8 cellular contexts compared by ENCODE assay signal in the genomic region with DNA sequence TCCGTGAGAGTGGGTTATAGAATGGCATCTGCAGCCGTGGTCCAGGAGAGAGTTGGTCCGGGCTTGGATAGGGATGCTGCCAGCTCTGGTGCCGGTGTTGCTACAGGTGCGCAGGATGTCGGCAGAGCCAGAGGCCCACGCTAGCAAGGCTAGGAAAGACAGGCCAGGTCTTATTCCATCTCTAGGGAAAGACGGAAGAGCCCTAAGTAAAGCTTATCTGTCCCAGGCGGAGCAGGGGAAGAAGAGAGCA. TPM values are rescaled to one million over a fixed set of nuclear protein-coding genes. Genes with fewer than 3 reads are reported as not detected.
DNase-seq lines count a peak whose midpoint lies in the region; ATAC-seq and TF ChIP-seq lines count a peak whose summit lies in the region.

No MANE protein-coding gene starts in this region.

- POLR2A ChIA-PET in HCT116 (lab: Charles Lee): interaction anchor here (0.8 to 3.5 kb wide), 9 partner anchors 9 to 107 kb away, joined by 3 to 32 read pairs (median 4); a partner anchor contains a TSS
- POLR2A ChIA-PET in activated CD4-positive, alpha-beta memory T cell treated with anti-CD3 and anti-CD28 coated beads, Interleukin-2, amount 10 ng/mL, durations not matched to agents 7 days and 5 days (lab: Charles Lee): interaction anchor here (1.0 to 21.4 kb wide), 21 partner anchors 9 to 296 kb away, joined by 3 to 652 read pairs (median 8); a partner anchor contains a TSS

- H3K27ac ChIP-seq in CD4-positive, CD25-positive, alpha-beta regulatory T cell (ENCODE audit: insufficient read depth, low read length, poor library complexity, severe bottlenecking): peak overlapping the region; percentile 67
- H3K27ac ChIP-seq in HCT116 (ENCODE audit: low read depth, low read length): peak overlapping the region; percentile 72
- peak overlapping the region; percentile 93 for H3K27ac ChIP-seq in suprapubic skin

- no peak for ATAC-seq in CD4-positive, CD25-positive, alpha-beta regulatory T cell (ENCODE audit: low read depth in 2 of 2)
- no peak for ATAC-seq in HCT116
- no peak for ATAC-seq in HG03039 (IDR thresholded peaks at IDR 0.05; ENCODE audit: unreplicated experiment)

- TF ChIP-seq POLR2A in HCT116 (IDR thresholded peaks at IDR 0.05; ENCODE audit: borderline replicate concordance, extremely low read depth, insufficient read depth, insufficient read length) (no peak), suprapubic skin (IDR thresholded peaks at IDR 0.05) (no peak)

- no peaks in the 10 kb centered on the region for H3K9me2 ChIP-seq in HCT116 (ENCODE audit: insufficient read depth)

- peaks cover 16 to 70% (median 48%) of the 10 kb centered on the region in 4 donors for H3K4me1 Mint-ChIP-seq in CD4-positive, CD25-positive, alpha-beta regulatory T cell
- H3K4me1 Mint-ChIP-seq in activated CD4-positive, alpha-beta memory T cell treated with anti-CD3 and anti-CD28 coated beads, Interleukin-2, amount 10 ng/mL, durations not matched to agents 7 days and 5 days: peaks cover 52% of the 10 kb centered on the region
- peaks cover 35 to 46% of the 10 kb centered on the region in 2 donors for H3K4me1 Mint-ChIP-seq in immature natural killer cell

- H3K36me3 ChIP-seq in CD4-positive, CD25-positive, alpha-beta regulatory T cell (ENCODE audit: control insufficient read depth, insufficient read depth, low read length): peaks cover 16% of the 10 kb centered on the region
- H3K36me3 ChIP-seq in HCT116 (ENCODE audit: control insufficient read depth in 1 of 2, insufficient read depth in 2 of 2, low read length in 2 of 2): peaks cover 16 to 21% of the 10 kb centered on the region in 2 experiments
- peaks cover 22% of the 10 kb centered on the region for H3K36me3 ChIP-seq in suprapubic skin

- DNase-seq in CD4-positive, CD25-positive, alpha-beta regulatory T cell: no peak
- no peak for DNase-seq in HCT116 (ENCODE audit: low read depth, low spot score)
- no peak for DNase-seq in activated CD4-positive, alpha-beta memory T cell treated with anti-CD3 and anti-CD28 coated beads, Interleukin-2, amount 10 ng/mL, durations not matched to agents 7 days and 5 days
- DNase-seq in immature natural killer cell: no peak
- DNase-seq in suprapubic skin (ENCODE audit: low spot score in 2 of 2): no peak
- no peak for DNase-seq in SW480 (ENCODE audit: low spot score)
- DNase-seq in NCI-H2107 (lab: John Stamatoyannopoulos, UW): no peak

- H3K9ac ChIP-seq in HCT116 (ENCODE audit: low read length): peak overlapping the region; percentile 89

- no TSS peak for BruUV-seq in HCT116 (replicated peaks; lab: Mats Ljungman, UMichigan)

- H3K4me2 ChIP-seq in HCT116 (ENCODE audit: low read length): peak overlapping the region; percentile 85

- TF ChIP-seq CTCF in HCT116 (IDR thresholded peaks at IDR 0.05 in 2 of 3, conservative IDR thresholded peaks at IDR 0.05 in 1 of 3; ENCODE audit: borderline replicate concordance in 1 of 3, insufficient read depth in 1 of 3, low read depth in 2 of 3, low read length in 2 of 3) (no peak), suprapubic skin (IDR thresholded peaks at IDR 0.05) (no peak)

- H3K4me3 ChIP-seq in CD4-positive, CD25-positive, alpha-beta regulatory T cell (ENCODE audit: low read depth, low read length): peak overlapping the region; percentile 29
- H3K4me3 ChIP-seq in HCT116 (replicated peaks in 1 of 2; ENCODE audit: low read depth in 1 of 2, low read length in 2 of 2): peak overlapping the region; percentile 71 to 94
- H3K4me3 ChIP-seq in suprapubic skin: peak overlapping the region; percentile 99

- H3K27ac Mint-ChIP-seq in CD4-positive, CD25-positive, alpha-beta regulatory T cell: peak overlapping the region; percentile 8 to 96 (median 93)
- H3K27ac Mint-ChIP-seq in activated CD4-positive, alpha-beta memory T cell treated with anti-CD3 and anti-CD28 coated beads, Interleukin-2, amount 10 ng/mL, durations not matched to agents 7 days and 5 days: peak overlapping the region; percentile 74
- peak overlapping the region; percentile 72 to 96 (median 90) for H3K27ac Mint-ChIP-seq in immature natural killer cell

- no peak overlapping the region for H2AFZ ChIP-seq in HCT116 (ENCODE audit: low read depth, low read length, poor library complexity, severe bottlenecking)

- H3K27me3 Mint-ChIP-seq in CD4-positive, CD25-positive, alpha-beta regulatory T cell: peaks cover 4% of the 10 kb centered on the region
- no peaks in the 10 kb centered on the region for H3K27me3 Mint-ChIP-seq in activated CD4-positive, alpha-beta memory T cell treated with anti-CD3 and anti-CD28 coated beads, Interleukin-2, amount 10 ng/mL, durations not matched to agents 7 days and 5 days
- H3K27me3 Mint-ChIP-seq in immature natural killer cell (ENCODE audit: low read depth in 3 of 3): peaks cover 1 to 6% (median 2%) of the 10 kb centered on the region in 3 donors

- CTCF ChIA-PET in HCT116 (lab: Charles Lee): interaction anchor here (0.9 to 1.4 kb wide), 5 partner anchors 21 to 77 kb away, joined by 3 to 7 read pairs (median 4); a partner anchor contains a TSS
- CTCF ChIA-PET in activated CD4-positive, alpha-beta memory T cell treated with anti-CD3 and anti-CD28 coated beads, Interleukin-2, amount 10 ng/mL, durations not matched to agents 7 days and 5 days (lab: Charles Lee): interaction anchor here (1.0 to 3.5 kb wide), 10 partner anchors 9 to 55 kb away, joined by 4 to 25 read pairs (median 6); a partner anchor contains a TSS

- H3K27me3 ChIP-seq in CD4-positive, CD25-positive, alpha-beta regulatory T cell (ENCODE audit: control insufficient read depth, insufficient read depth, low read length): no peaks in the 10 kb centered on the region
- H3K27me3 ChIP-seq in HCT116 (ENCODE audit: insufficient read depth, low read length) (no peaks in the 10 kb centered on the region), suprapubic skin (no peaks in the 10 kb centered on the region)

- H3K4me3 Mint-ChIP-seq in CD4-positive, CD25-positive, alpha-beta regulatory T cell: peak overlapping the region; percentile 91 to 98 (median 97)
- peak overlapping the region; percentile 93 for H3K4me3 Mint-ChIP-seq in activated CD4-positive, alpha-beta memory T cell treated with anti-CD3 and anti-CD28 coated beads, Interleukin-2, amount 10 ng/mL, durations not matched to agents 7 days and 5 days
- peak overlapping the region; percentile 90 to 93 (median 92) for H3K4me3 Mint-ChIP-seq in immature natural killer cell

- H3K4me1 ChIP-seq in CD4-positive, CD25-positive, alpha-beta regulatory T cell (ENCODE audit: control insufficient read depth, insufficient read depth, low read length, poor library complexity, severe bottlenecking): peaks cover 59% of the 10 kb centered on the region
- H3K4me1 ChIP-seq in HCT116 (ENCODE audit: control insufficient read depth in 1 of 2, insufficient read depth in 2 of 2, low read length in 2 of 2) (peaks cover 20 to 38% of the 10 kb centered on the region in 2 experiments), suprapubic skin (peaks cover 52% of the 10 kb centered on the region)

- intact Hi-C loops in HCT116 (cut with micrococcal nuclease): no loop called here

- WGBS in suprapubic skin: 7% methylated on average over 9 of the region's 9 CpGs

- TF ChIP-seq EP300 in suprapubic skin (IDR thresholded peaks at IDR 0.05): no peak

- no peaks in the 10 kb centered on the region for H3K9me3 ChIP-seq in CD4-positive, CD25-positive, alpha-beta regulatory T cell (ENCODE audit: control insufficient read depth in 2 of 2, low read length in 2 of 2)
- H3K9me3 ChIP-seq in HCT116 (ENCODE audit: control insufficient read depth in 1 of 2, insufficient read depth in 1 of 2, low read depth in 1 of 2, low read length in 2 of 2): no peaks in the 10 kb centered on the region
- no peaks in the 10 kb centered on the region for H3K9me3 ChIP-seq in suprapubic skin

- peaks cover 33% of the 10 kb centered on the region for H3K79me2 ChIP-seq in HCT116 (ENCODE audit: insufficient read depth, low read length)

- RAD21 ChIA-PET in HCT116 (lab: Charles Lee; ENCODE audit: low non-redundant PET in 1 of 2, low total read pairs in 2 of 2, uncharacterized antibody in 2 of 2, unreplicated experiment in 2 of 2): interaction anchor here in 1 of 2 experiments (1.2 to 1.5 kb wide), 2 partner anchors 11 to 21 kb away, joined by 4 to 5 read pairs; a partner anchor contains a TSS

- TF ChIP-seq RAD21 in HCT116 (IDR thresholded peaks at IDR 0.05; ENCODE audit: low read depth): no peak

- no peaks in the 10 kb centered on the region for H4K20me1 ChIP-seq in HCT116 (ENCODE audit: insufficient read depth)

- H3K9me3 Mint-ChIP-seq in CD4-positive, CD25-positive, alpha-beta regulatory T cell: peaks cover 0 to 1% (median 0%) of the 10 kb centered on the region in 7 donors
- no peaks in the 10 kb centered on the region for H3K9me3 Mint-ChIP-seq in activated CD4-positive, alpha-beta memory T cell treated with anti-CD3 and anti-CD28 coated beads, Interleukin-2, amount 10 ng/mL, durations not matched to agents 7 days and 5 days
- H3K9me3 Mint-ChIP-seq in immature natural killer cell: no peaks in the 10 kb centered on the region

- H3K36me3 Mint-ChIP-seq in CD4-positive, CD25-positive, alpha-beta regulatory T cell: peaks cover 18% of the 10 kb centered on the region
- H3K36me3 Mint-ChIP-seq in activated CD4-positive, alpha-beta memory T cell treated with anti-CD3 and anti-CD28 coated beads, Interleukin-2, amount 10 ng/mL, durations not matched to agents 7 days and 5 days (ENCODE audit: low read depth): peaks cover 37% of the 10 kb centered on the region
- H3K36me3 Mint-ChIP-seq in immature natural killer cell: peaks cover 3 to 26% (median 8%) of the 10 kb centered on the region in 3 donors

RNA-seq across cellular contexts. Expression of a gene that starts 0.5 kb away (rescaled TPM):
- 294 TPM for total RNA-seq in CD4-positive, CD25-positive, alpha-beta regulatory T cell
- 1,000 to 10,000 TPM in 1 of 4 donors, 100 to 1,000 TPM in 3; 698 to 1,230 (median 866) TPM for polyA plus RNA-seq in CD4-positive, CD25-positive, alpha-beta regulatory T cell
- total RNA-seq in HCT116 (2021; ENCODE audit: unreplicated experiment) (174 TPM), suprapubic skin (100 to 1,000 TPM in 2 of 4 donors, 10 to 100 TPM in 2; 72.3 to 113 (median 91.1) TPM)
- polyA plus RNA-seq in HCT116 (2012): 121 and 140 TPM in 2 replicates
- total RNA-seq in activated CD4-positive, alpha-beta memory T cell treated with anti-CD3 and anti-CD28 coated beads, Interleukin-2, amount 10 ng/mL, durations not matched to agents 7 days and 5 days: 100 to 1,000 TPM; 391 to 397 TPM
- 1,000 to 10,000 TPM; 1,115 to 1,243 (median 1,240) TPM for polyA plus RNA-seq in immature natural killer cell

RNA-seq across cellular contexts. Expression of a gene that starts 5.0 kb away (rescaled TPM):
- 1.1 TPM for total RNA-seq in CD4-positive, CD25-positive, alpha-beta regulatory T cell
- under 1 TPM in 3 of 4 donors, not detected in 1; 0.20 to 0.42 (median 0.24) TPM for polyA plus RNA-seq in CD4-positive, CD25-positive, alpha-beta regulatory T cell
- total RNA-seq in HCT116 (2021; ENCODE audit: unreplicated experiment): 0.81 TPM
- 0.26 and 0.62 TPM in 2 replicates for polyA plus RNA-seq in HCT116 (2012)
- 1 to 10 TPM; 1.3 to 1.4 TPM for total RNA-seq in activated CD4-positive, alpha-beta memory T cell treated with anti-CD3 and anti-CD28 coated beads, Interleukin-2, amount 10 ng/mL, durations not matched to agents 7 days and 5 days
- under 1 TPM; 0.28 to 0.90 (median 0.85) TPM for polyA plus RNA-seq in immature natural killer cell
- total RNA-seq in suprapubic skin: 1 to 10 TPM in 3 of 4 donors, not detected in 1; 1.7 to 3.4 (median 2.3) TPM

RNA-seq across cellular contexts. Expression of a gene that starts 5.9 kb away (rescaled TPM):
- 11.7 TPM for total RNA-seq in CD4-positive, CD25-positive, alpha-beta regulatory T cell
- 10 to 100 TPM; 10.7 to 22.5 (median 13.4) TPM for polyA plus RNA-seq in CD4-positive, CD25-positive, alpha-beta regulatory T cell
- total RNA-seq in HCT116 (2021; ENCODE audit: unreplicated experiment): 42.0 TPM
- 57.8 and 70.6 TPM in 2 replicates for polyA plus RNA-seq in HCT116 (2012)
- total RNA-seq in activated CD4-positive, alpha-beta memory T cell treated with anti-CD3 and anti-CD28 coated beads, Interleukin-2, amount 10 ng/mL, durations not matched to agents 7 days and 5 days: 10 to 100 TPM; 45.0 to 51.7 TPM
- 10 to 100 TPM; 14.2 to 19.0 (median 17.6) TPM for polyA plus RNA-seq in immature natural killer cell
- total RNA-seq in suprapubic skin: 10 to 100 TPM; 10.9 to 22.0 (median 14.1) TPM

RNA-seq across cellular contexts. Expression of a gene that starts 10.9 kb away (rescaled TPM):
- 167 TPM for total RNA-seq in CD4-positive, CD25-positive, alpha-beta regulatory T cell
- 100 to 1,000 TPM; 346 to 603 (median 466) TPM for polyA plus RNA-seq in CD4-positive, CD25-positive, alpha-beta regulatory T cell
- 160 TPM for total RNA-seq in HCT116 (2021; ENCODE audit: unreplicated experiment)
- polyA plus RNA-seq in HCT116 (2012): 113 and 172 TPM in 2 replicates
- total RNA-seq in activated CD4-positive, alpha-beta memory T cell treated with anti-CD3 and anti-CD28 coated beads, Interleukin-2, amount 10 ng/mL, durations not matched to agents 7 days and 5 days: 100 to 1,000 TPM; 395 to 405 TPM
- polyA plus RNA-seq in immature natural killer cell: 1,000 to 10,000 TPM in 1 of 3 donors, 100 to 1,000 TPM in 2; 650 to 1,160 (median 776) TPM
- 10 to 100 TPM; 39.3 to 75.2 (median 47.0) TPM for total RNA-seq in suprapubic skin

RNA-seq across cellular contexts. Expression of a gene that starts 11.8 kb away (rescaled TPM):
- 82.4 TPM for total RNA-seq in CD4-positive, CD25-positive, alpha-beta regulatory T cell
- polyA plus RNA-seq in CD4-positive, CD25-positive, alpha-beta regulatory T cell: 10 to 100 TPM; 35.9 to 55.9 (median 41.1) TPM
- total RNA-seq in HCT116 (2021; ENCODE audit: unreplicated experiment) (78.0 TPM), suprapubic skin (10 to 100 TPM; 62.3 to 97.2 (median 70.6) TPM)
- 77.8 and 79.6 TPM in 2 replicates for polyA plus RNA-seq in HCT116 (2012)
- 100 to 1,000 TPM; 122 to 129 TPM for total RNA-seq in activated CD4-positive, alpha-beta memory T cell treated with anti-CD3 and anti-CD28 coated beads, Interleukin-2, amount 10 ng/mL, durations not matched to agents 7 days and 5 days
- polyA plus RNA-seq in immature natural killer cell: 10 to 100 TPM; 41.5 to 62.9 (median 59.5) TPM

Comparison
In these comparisons a context has a peak if more than half of its experiments do, and no peak if none do; other contexts are left out.
1. H3K4me3 ChIP-seq: peak in every context shown above with its lines; median percentile 99 in suprapubic skin; 82 in HCT116; 29 in CD4-positive, CD25-positive, alpha-beta regulatory T cell.